In genomic region chr22:30551813-30552212, GRCh38 we compare ENCODE assay signal across 14 cellular contexts. TPM values are rescaled to one million over a fixed set of nuclear protein-coding genes. Genes with fewer than 3 reads are reported as not detected.
"Had no signal": no experiment of that assay in that cellular context is flagged by ENCODE, and none has a peak within 500 bp of the region (broad histone marks: within the 10 kb centered on the region; RNA-seq: fewer than 3 reads in every experiment).

No MANE protein-coding gene starts in this region.

RNA-seq across cellular contexts. Expression of gene SEC14L6, which starts 5.3 kb away (rescaled TPM):
- total RNA-seq: activated naive CD4-positive, alpha-beta T cell treated with anti-CD3 and anti-CD28 coated beads for 36 hours; activated naive CD4-positive, alpha-beta T cell treated with anti-CD3 and anti-CD28 coated beads, Interleukin-2, amount 50 U/mL, for 72 hours; activated naive CD8-positive, alpha-beta T cell treated with anti-CD3 and anti-CD28 coated beads for 36 hours; activated T-cell treated with anti-CD3 and anti-CD28 coated beads, Interleukin-2, amount 50 U/mL, for 4 hours; activated T-cell treated with anti-CD3 and anti-CD28 coated beads, Interleukin-2, amount 50 U/mL, for 72 hours; activated T-helper 1 cell treated with anti-CD3 and anti-CD28 coated beads, Interleukin-12 subunit alpha, Interleukin-12 subunit beta, Interleukin-2, Interleukin-4 antibody, amounts not matched to agents 30 ng/mL and 10 ng/mL and 1 ng/mL, durations not matched to agents 14 hours and 24 hours and 36 hours; activated T-helper 17 cell treated with anti-CD3 and anti-CD28 coated beads, Interleukin-2, amount 50 U/mL, for 72 hours; activated T-helper 2 cell treated with anti-CD3 and anti-CD28 coated beads, Interferon-gamma antibody, Interleukin-2, Interleukin-4, amounts not matched to agents 10 μg/mL and 5 μg/mL and 100 μg/mL, durations not matched to agents 14 hours and 24 hours and 36 hours; ascending aorta; bronchial epithelial cell had no signal

RNA-seq across cellular contexts. Expression of gene GAL3ST1, which starts 22.7 kb away (rescaled TPM):
- total RNA-seq: activated naive CD8-positive, alpha-beta T cell treated with anti-CD3 and anti-CD28 coated beads for 36 hours; activated T-helper 1 cell treated with anti-CD3 and anti-CD28 coated beads, Interleukin-12 subunit alpha, Interleukin-12 subunit beta, Interleukin-2, Interleukin-4 antibody, amounts not matched to agents 30 ng/mL and 10 ng/mL and 1 ng/mL, durations not matched to agents 14 hours and 24 hours and 36 hours; activated T-helper 2 cell treated with anti-CD3 and anti-CD28 coated beads, Interferon-gamma antibody, Interleukin-2, Interleukin-4, amounts not matched to agents 10 μg/mL and 5 μg/mL and 100 μg/mL, durations not matched to agents 14 hours and 24 hours and 36 hours; ascending aorta had no signal

RNA-seq across cellular contexts. Expression of gene SEC14L4, which starts 46.3 kb away (rescaled TPM):
- total RNA-seq: activated naive CD4-positive, alpha-beta T cell treated with anti-CD3 and anti-CD28 coated beads for 36 hours; activated naive CD8-positive, alpha-beta T cell treated with anti-CD3 and anti-CD28 coated beads for 36 hours; activated naive CD8-positive, alpha-beta T cell treated with anti-CD3 and anti-CD28 coated beads, Interleukin-2, amount 10 ng/mL, durations not matched to agents 7 days and 5 days; activated T-cell treated with anti-CD3 and anti-CD28 coated beads, Interleukin-2, amount 50 U/mL, for 72 hours; activated T-helper 1 cell treated with anti-CD3 and anti-CD28 coated beads, Interleukin-12 subunit alpha, Interleukin-12 subunit beta, Interleukin-2, Interleukin-4 antibody, amounts not matched to agents 30 ng/mL and 10 ng/mL and 1 ng/mL, durations not matched to agents 14 hours and 24 hours and 36 hours; activated T-helper 17 cell treated with anti-CD3 and anti-CD28 coated beads, Interleukin-2, amount 50 U/mL, for 72 hours; activated T-helper 2 cell treated with anti-CD3 and anti-CD28 coated beads, Interferon-gamma antibody, Interleukin-2, Interleukin-4, amounts not matched to agents 10 μg/mL and 5 μg/mL and 100 μg/mL, durations not matched to agents 14 hours and 24 hours and 36 hours; aorta; ascending aorta; astrocyte; bronchial epithelial cell; chondrocyte had no signal
- polyA plus RNA-seq: aorta had no signal
